In genomic region chr13:80612804-80613203, GRCh38 we compare ENCODE assay signal across 29 cellular contexts.
"Had no signal": no experiment of that assay in that cellular context is flagged by ENCODE, and none has a peak within 500 bp of the region (broad histone marks: within the 10 kb centered on the region; RNA-seq: fewer than 3 reads in every experiment).

No MANE protein-coding gene starts in this region.

- ATAC-seq: activated CD8-positive, alpha-beta T cell treated with anti-CD3 and anti-CD28 coated beads, Interleukin-2, amount 10 ng/mL, durations not matched to agents 7 days and 5 days; activated naive CD4-positive, alpha-beta T cell treated with anti-CD3 and anti-CD28 coated beads, Interleukin-2, amount 50 U/mL, for 72 hours; activated naive CD8-positive, alpha-beta T cell treated with anti-CD3 and anti-CD28 coated beads, Interleukin-2, amount 50 U/mL, for 24 hours; T-helper 17 cell; WTC11 had no signal

- H3K36me3 ChIP-seq: ascending aorta, MG63, Peyer's patch had no signal

- DNase-seq: activated CD4-positive, alpha-beta T cell treated with anti-CD3 and anti-CD28 coated beads for 48 hours; activated CD4-positive, alpha-beta T cell treated with anti-CD3 and anti-CD28 coated beads, Interleukin-2, amount 50 U/mL, for 4 hours; activated CD4-positive, CD25-positive, alpha-beta regulatory T cell treated with anti-CD3 and anti-CD28 coated beads, Interleukin-2, amount 50 U/mL, for 72 hours; activated CD8-positive, alpha-beta memory T cell treated with anti-CD3 and anti-CD28 coated beads, Interleukin-2, amount 50 U/mL, for 48 hours; activated CD8-positive, alpha-beta T cell treated with anti-CD3 and anti-CD28 coated beads, Interleukin-2, amount 10 ng/mL, durations not matched to agents 7 days and 5 days; activated effector memory CD4-positive, alpha-beta T cell treated with anti-CD3 and anti-CD28 coated beads, Interleukin-2, amount 50 U/mL, for 16 hours; activated naive CD4-positive, alpha-beta T cell treated with Interleukin-2 at 50 U/mL for 16 hours; activated naive CD8-positive, alpha-beta T cell treated with anti-CD3 and anti-CD28 coated beads, Interleukin-2, amount 50 U/mL, for 24 hours; activated T-cell treated with anti-CD3 and anti-CD28 coated beads, Interleukin-2, amount 50 U/mL, for 24 hours; amniotic stem cell; MG63; MV-4-11; NCI-H1092 treated with DMSO at 0.1 percent for 48 hours; NCI-H1417 treated with DMSO at 0.1 percent for 48 hours; NCI-H1694; NCI-H2029 treated with DMSO at 0.1 percent for 48 hours; NCI-H510A treated with DMSO at 0.1 percent for 48 hours; Peyer's patch; SHP77 treated with DMSO at 0.1 percent for 48 hours; T-helper 17 cell; T-helper 9 cell had no signal

- H3K4me3 ChIP-seq: ascending aorta, MG63, Peyer's patch had no signal

- H3K4me3 Mint-ChIP-seq: activated CD8-positive, alpha-beta T cell treated with anti-CD3 and anti-CD28 coated beads, Interleukin-2, amount 10 ng/mL, durations not matched to agents 7 days and 5 days; activated naive CD8-positive, alpha-beta T cell treated with anti-CD3 and anti-CD28 coated beads, Interleukin-2, amount 50 U/mL, for 24 hours; activated T-cell treated with anti-CD3 and anti-CD28 coated beads, Interleukin-2, amount 50 U/mL, for 24 hours; activated T-helper 1 cell treated with anti-CD3 and anti-CD28 coated beads, Interleukin-12 subunit alpha, Interleukin-12 subunit beta, Interleukin-2, Interleukin-4 antibody, amounts not matched to agents 30 ng/mL and 10 ng/mL and 1 ng/mL, durations not matched to agents 14 hours and 24 hours and 36 hours; brain; IgD-negative memory B cell; T-helper 17 cell; WTC11 had no signal

- H3K27me3 ChIP-seq: ascending aorta, MG63, Peyer's patch had no signal

- H3K27ac ChIP-seq: ascending aorta, KMS-11, Peyer's patch, RWPE1 had no signal

- H3K36me3 Mint-ChIP-seq: activated naive CD4-positive, alpha-beta T cell treated with anti-CD3 and anti-CD28 coated beads, Interleukin-2, amount 50 U/mL, for 72 hours; brain; IgD-negative memory B cell; WTC11 had no signal

- H3K9me3 ChIP-seq: ascending aorta, MG63, Peyer's patch had no signal

- H3K27me3 Mint-ChIP-seq: activated naive CD8-positive, alpha-beta T cell treated with anti-CD3 and anti-CD28 coated beads, Interleukin-2, amount 50 U/mL, for 24 hours; activated T-cell treated with anti-CD3 and anti-CD28 coated beads, Interleukin-2, amount 50 U/mL, for 24 hours; brain; IgD-negative memory B cell; T-helper 17 cell had no signal

- H3K9me3 Mint-ChIP-seq: activated T-helper 1 cell treated with anti-CD3 and anti-CD28 coated beads, Interleukin-12 subunit alpha, Interleukin-12 subunit beta, Interleukin-2, Interleukin-4 antibody, amounts not matched to agents 30 ng/mL and 10 ng/mL and 1 ng/mL, durations not matched to agents 14 hours and 24 hours and 36 hours; brain had no signal

- H3K27ac Mint-ChIP-seq: activated CD8-positive, alpha-beta T cell treated with anti-CD3 and anti-CD28 coated beads, Interleukin-2, amount 10 ng/mL, durations not matched to agents 7 days and 5 days; activated naive CD4-positive, alpha-beta T cell treated with anti-CD3 and anti-CD28 coated beads, Interleukin-2, amount 50 U/mL, for 72 hours; activated naive CD8-positive, alpha-beta T cell treated with anti-CD3 and anti-CD28 coated beads, Interleukin-2, amount 50 U/mL, for 24 hours; activated T-cell treated with anti-CD3 and anti-CD28 coated beads, Interleukin-2, amount 50 U/mL, for 24 hours; activated T-helper 1 cell treated with anti-CD3 and anti-CD28 coated beads, Interleukin-12 subunit alpha, Interleukin-12 subunit beta, Interleukin-2, Interleukin-4 antibody, amounts not matched to agents 30 ng/mL and 10 ng/mL and 1 ng/mL, durations not matched to agents 14 hours and 24 hours and 36 hours; brain; IgD-negative memory B cell; T-helper 17 cell; WTC11 had no signal

- H3K4me1 Mint-ChIP-seq: activated naive CD8-positive, alpha-beta T cell treated with anti-CD3 and anti-CD28 coated beads, Interleukin-2, amount 50 U/mL, for 24 hours; IgD-negative memory B cell; T-helper 17 cell had no signal

- H3K4me1 ChIP-seq: ascending aorta, Peyer's patch had no signal
